In the genomic region with DNA sequence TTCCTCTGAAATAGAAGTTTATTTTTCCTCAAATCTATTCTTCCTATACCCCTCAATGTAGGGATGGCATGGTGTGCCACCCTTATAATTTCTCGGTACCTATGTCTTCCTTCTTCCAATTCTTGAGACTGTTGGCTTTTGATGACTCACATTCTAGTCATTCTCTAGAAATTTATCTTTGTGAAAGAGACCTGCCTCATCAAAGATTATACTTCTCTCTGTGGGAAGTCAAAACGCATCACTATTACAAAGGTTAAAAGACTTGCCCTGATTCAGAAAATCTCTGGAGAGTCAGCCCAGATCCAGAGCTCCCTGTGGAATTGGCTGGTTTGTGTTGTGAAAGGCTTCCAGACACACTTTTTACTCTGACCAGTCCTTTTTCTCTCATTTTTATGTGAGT, we compare ENCODE assay signal across 14 cellular contexts.
DNase-seq lines count a peak whose midpoint lies in the region; TF ChIP-seq lines count a peak whose summit lies in the region.
"Had no signal": no experiment of that assay in that cellular context is flagged by ENCODE, and none has a peak within 500 bp of the region (broad histone marks: within the 10 kb centered on the region; RNA-seq: fewer than 3 reads in every experiment).

No MANE protein-coding gene starts in this region.

- H3K79me2 ChIP-seq in mammary epithelial cell (ENCODE audit: insufficient read depth, low read length) = no peaks in the 10 kb centered on the region

- TF ChIP-seq CTCF in mammary epithelial cell (conservative IDR thresholded peaks at IDR 0.05 in 1 of 2, IDR thresholded peaks at IDR 0.05 in 1 of 2; ENCODE audit: extremely low read depth in 1 of 2, insufficient read depth in 1 of 2, low read depth in 1 of 2, low read length in 2 of 2) = no peak

- H3K27me3 ChIP-seq in mammary epithelial cell (ENCODE audit: insufficient read depth, low read length) = no peaks in the 10 kb centered on the region
- H3K27me3 ChIP-seq: BLaER1 had no signal

- no peak overlapping the region for H3K4me2 ChIP-seq in mammary epithelial cell (ENCODE audit: insufficient read depth, low read depth, low read length)
- H3K4me2 ChIP-seq: BLaER1 had no signal

- H3K9me3 ChIP-seq in mammary epithelial cell (replicated peaks; ENCODE audit: insufficient read depth, low read length) = no peaks in the 10 kb centered on the region
- H3K9me3 ChIP-seq: BLaER1 had no signal

- BruUV-seq in mammary epithelial cell (replicated peaks; lab: Mats Ljungman, UMichigan) = no TSS peak

- no peaks in the 10 kb centered on the region for H4K20me1 ChIP-seq in mammary epithelial cell (ENCODE audit: insufficient read depth, low read length)
- H4K20me1 ChIP-seq: BLaER1 had no signal

- H3K9ac ChIP-seq in mammary epithelial cell (ENCODE audit: insufficient read depth, low read length) = no peak overlapping the region
- H3K9ac ChIP-seq: BLaER1 had no signal

- no peak overlapping the region for H3K27ac ChIP-seq in mammary epithelial cell (ENCODE audit: insufficient read depth, low read depth, low read length)
- H3K27ac ChIP-seq: BLaER1, RWPE1 had no signal

- WGBS in mammary epithelial cell (ENCODE audit: low coverage, missing lambda C conversion rate) = 38% methylated on average over 2 of the region's 2 CpGs

- DNase-seq in Caki2 (ENCODE audit: low read depth) (peak; percentile 7), LHCN-M2 (ENCODE audit: low read depth) (peak; percentile 20), mammary epithelial cell (peak; percentile 1), renal cortical epithelial cell (ENCODE audit: low read depth) (peak; percentile 14), NCI-H526 (lab: John Stamatoyannopoulos, UW) (no peak), putamen (ENCODE audit: low spot score) (no peak)
- no peak for DNase-seq in stimulated activated CD4-positive, alpha-beta T cell treated with anti-CD3 and anti-CD28 coated beads, Interleukin-4, amount 100 ng/mL, for 1 hour
- DNase-seq: CD8-positive, alpha-beta memory T cell; IMR-90; NCI-H1436; NCI-H2029 treated with DMSO at 0.1 percent for 48 hours; NCI-H510A treated with DMSO at 0.1 percent for 48 hours had no signal

- H3K4me1 ChIP-seq in mammary epithelial cell (ENCODE audit: insufficient read depth, low read length) = no peaks in the 10 kb centered on the region
- H3K4me1 ChIP-seq: BLaER1 had no signal

- H2AFZ ChIP-seq in mammary epithelial cell (ENCODE audit: low read depth, low read length) = no peak overlapping the region

- dilution Hi-C loops in mammary epithelial cell (cut with HindIII; ENCODE audit: low sequenced_read_pairs) = no loop called here

- intact Hi-C loops in mammary epithelial cell (cut with micrococcal nuclease) = no loop called here

- H3K4me3 ChIP-seq in mammary epithelial cell (replicated peaks in 1 of 3; ENCODE audit: insufficient read depth in 1 of 3, low read depth in 2 of 3, low read length in 3 of 3) = no peak overlapping the region
- H3K4me3 ChIP-seq: BLaER1 had no signal

- in situ Hi-C loops in Caki2 (cut with HindIII; ENCODE audit: low pct_unique_long_range_greater_than_20kb, low sequenced_read_pairs) (no loop called here), mammary epithelial cell (cut with MboI; ENCODE audit: low sequenced_read_pairs in 2 of 2) (no loop called here)

- CTCF ChIA-PET in mammary epithelial cell (lab: Charles Lee; ENCODE audit: low non-redundant PET) = no interaction called here

- H3K36me3 ChIP-seq in mammary epithelial cell (ENCODE audit: insufficient read depth, low read length) = no peaks in the 10 kb centered on the region
- H3K36me3 ChIP-seq: BLaER1 had no signal

Comparison
In these comparisons a context has a peak if more than half of its experiments do, and no peak if none do; other contexts are left out.
1. DNase-seq: peak in Caki2 (single experiment), LHCN-M2 (single experiment), mammary epithelial cell (single experiment) and renal cortical epithelial cell (single experiment); none in stimulated activated CD4-positive, alpha-beta T cell treated with anti-CD3 and anti-CD28 coated beads, Interleukin-4, amount 100 ng/mL, for 1 hour (single experiment), NCI-H526 (0 of 2) and putamen (single experiment).